18 cellular contexts compared by ENCODE assay signal in genomic region chr4:138310991-138311390, GRCh38.
DNase-seq lines count a peak whose midpoint lies in the region; ATAC-seq and TF ChIP-seq lines count a peak whose summit lies in the region.
"Had no signal": no experiment of that assay in that cellular context is flagged by ENCODE, and none has a peak within 500 bp of the region (broad histone marks: within the 10 kb centered on the region; RNA-seq: fewer than 3 reads in every experiment).

No MANE protein-coding gene starts in this region.

- CTCF ChIA-PET in MCF 10A (lab: Yijun Ruan, JAX) = interaction anchor here (0.7 to 1.3 kb wide), 3 partner anchors 39 to 369 kb away, joined by 3 to 4 read pairs (median 3); no protein-coding TSS in a partner anchor

- POLR2A ChIA-PET in MCF 10A (lab: Yijun Ruan, JAX) = interaction anchor here (0.6 to 4.5 kb wide), 12 partner anchors 15 to 111 kb away, joined by 3 to 99 read pairs (median 4); partner anchors contain the start of gene SLC7A11

- H3K4me3 ChIP-seq in breast epithelium (no peak overlapping the region), foreskin fibroblast (ENCODE audit: low read depth in 1 of 2, low read length in 2 of 2) (no peak overlapping the region)
- H3K4me3 ChIP-seq: heart left ventricle, tibial nerve had no signal

- no peaks in the 10 kb centered on the region for H3K9me3 Mint-ChIP-seq in MCF 10A (ENCODE audit: unreplicated experiment)
- H3K9me3 Mint-ChIP-seq: IgD-negative memory B cell had no signal

- H3K36me3 Mint-ChIP-seq in MCF 10A (ENCODE audit: insufficient read depth, unreplicated experiment) = no peaks in the 10 kb centered on the region
- H3K36me3 Mint-ChIP-seq: IgD-negative memory B cell had no signal

- no peak overlapping the region for H3K27ac ChIP-seq in breast epithelium
- H3K27ac ChIP-seq: heart left ventricle, neutrophil, tibial nerve had no signal

- no peak for ATAC-seq in HG02678 (IDR thresholded peaks at IDR 0.05; ENCODE audit: unreplicated experiment)
- ATAC-seq: heart left ventricle had no signal

- no peaks in the 10 kb centered on the region for H3K4me1 ChIP-seq in breast epithelium
- H3K4me1 ChIP-seq: heart left ventricle, tibial nerve had no signal

- intact Hi-C loops in MCF 10A (cut with micrococcal nuclease) (no loop called here), breast epithelium (cut with DNase I; ENCODE audit: low total_unique reads) (no loop called here)

- BruUV-seq in MCF 10A (replicated peaks; lab: Mats Ljungman, UMichigan) = no TSS peak

- peaks cover 0 to 6% of the 10 kb centered on the region in 2 donors for H3K9me3 ChIP-seq in breast epithelium
- H3K9me3 ChIP-seq: neutrophil had no signal

- peak; percentile 22 for DNase-seq in MCF 10A (ENCODE audit: unreplicated experiment)
- no peak for DNase-seq in breast epithelium (ENCODE audit: low spot score in 2 of 2)
- peak; percentile 88 for DNase-seq in astrocyte of the hippocampus (ENCODE audit: low read depth, low spot score)
- peak; percentile 33 to 56 for DNase-seq in foreskin fibroblast
- DNase-seq in activated gamma-delta T cell (lab: John Stamatoyannopoulos, UW) = no peak
- DNase-seq in amygdala (lab: John Stamatoyannopoulos, UW) = no peak
- no peak for DNase-seq in DMS79 treated with DMSO at 0.1 percent for 48 hours (lab: John Stamatoyannopoulos, UW)
- DNase-seq: 8988T; activated CD4-positive, CD25-positive, alpha-beta regulatory T cell treated with anti-CD3 and anti-CD28 coated beads, Interleukin-2, amount 50 U/mL, for 72 hours; activated naive CD4-positive, alpha-beta T cell treated with Interleukin-2 at 50 U/mL for 16 hours; caudate nucleus; heart left ventricle; NCI-H1048; NCI-H82 had no signal

- TF ChIP-seq CTCF in MCF 10A (IDR thresholded peaks at IDR 0.05; ENCODE audit: unreplicated experiment) = no peak
- TF ChIP-seq CTCF in breast epithelium (IDR thresholded peaks at IDR 0.05) = no peak
- no peak for TF ChIP-seq CTCF in foreskin fibroblast (IDR thresholded peaks at IDR 0.05; ENCODE audit: low read depth, low read length)

- no peaks in the 10 kb centered on the region for H3K36me3 ChIP-seq in breast epithelium
- H3K36me3 ChIP-seq: heart left ventricle, neutrophil, tibial nerve had no signal

- no peaks in the 10 kb centered on the region for H3K27me3 ChIP-seq in breast epithelium
- H3K27me3 ChIP-seq: heart left ventricle, neutrophil, tibial nerve had no signal

- H3K4me1 Mint-ChIP-seq in MCF 10A (ENCODE audit: insufficient read depth, unreplicated experiment) = peaks cover 35% of the 10 kb centered on the region

- H3K27me3 Mint-ChIP-seq in MCF 10A (ENCODE audit: insufficient read depth, unreplicated experiment) = no peaks in the 10 kb centered on the region

- H3K4me3 Mint-ChIP-seq in MCF 10A (ENCODE audit: unreplicated experiment) = no peak overlapping the region
- H3K4me3 Mint-ChIP-seq: IgD-negative memory B cell had no signal

- H3K27ac Mint-ChIP-seq in MCF 10A (ENCODE audit: low read depth, unreplicated experiment) = peak overlapping the region; percentile 71
- H3K27ac Mint-ChIP-seq: IgD-negative memory B cell had no signal

- TF ChIP-seq POLR2A in breast epithelium (IDR thresholded peaks at IDR 0.05) = no peak

Comparison
In these comparisons a context has a peak if more than half of its experiments do, and no peak if none do; other contexts are left out.
1. DNase-seq: peak in MCF 10A (single experiment), astrocyte of the hippocampus (single experiment) and foreskin fibroblast (2 of 2); none in breast epithelium (0 of 2), activated gamma-delta T cell (single experiment), amygdala (0 of 56) and DMS79 treated with DMSO at 0.1 percent for 48 hours (single experiment).